8 cellular contexts compared by ENCODE assay signal in the genomic region with DNA sequence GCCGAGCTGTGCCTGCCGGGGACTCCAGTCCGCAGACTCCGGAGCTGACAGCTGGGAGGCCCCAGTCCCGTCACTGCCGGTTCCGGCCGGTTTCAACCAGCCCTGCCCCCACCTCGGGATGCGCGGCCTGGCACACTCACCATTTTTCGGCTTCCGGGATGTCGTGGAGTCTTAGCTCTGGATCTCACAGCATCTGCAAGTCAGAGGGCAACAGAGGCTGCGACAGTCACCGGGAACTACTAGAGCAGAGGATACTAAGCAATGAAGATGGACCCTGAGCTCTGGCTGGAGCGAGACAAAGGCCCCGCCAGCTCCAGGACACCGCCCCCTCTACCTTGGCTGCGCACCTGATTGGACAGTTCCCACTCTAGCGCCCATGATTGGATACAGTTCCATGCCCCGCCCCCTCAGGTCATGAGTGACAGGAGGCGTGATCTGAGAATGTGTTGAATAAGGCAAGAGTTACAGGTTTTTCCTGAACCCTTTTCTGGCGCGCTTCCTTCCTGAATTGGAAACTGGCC. TPM values are rescaled to one million over a fixed set of nuclear protein-coding genes. Genes with fewer than 3 reads are reported as not detected.
DNase-seq lines count a peak whose midpoint lies in the region; FAIRE-seq and TF ChIP-seq lines count a peak whose summit lies in the region.

ZNF682 (minus strand) TSS at position 303 of the 521 bp plus-strand sequence; CDS start at position 143, 160 bp downstream.

- peak; percentile 92 for DNase-seq in EH (ENCODE audit: low read depth)
- DNase-seq in H54 (ENCODE audit: insufficient read length, low spot score), result peak; percentile 79
- DNase-seq in NAMALWA (ENCODE audit: low spot score), result peak; percentile 98
- DNase-seq in T-helper 2 cell treated with Interferon-gamma antibody and Interleukin-4, amounts not matched to agents 5 μg/mL and 100 μg/mL, for 36 hours (ENCODE audit: low spot score), result peak; percentile 83
- peak; percentile 90 for DNase-seq in astrocyte of the cerebellum (ENCODE audit: low read depth)
- DNase-seq in hepatocyte (ENCODE audit: low spot score), result peak; percentile 98
- peak; percentile 96 for DNase-seq in putamen (ENCODE audit: low spot score)
- DNase-seq in uterus, result peak; percentile 94 to 96

- TF ChIP-seq CTCF in astrocyte of the cerebellum (IDR thresholded peaks at IDR 0.05; ENCODE audit: low read depth, low read length, missing control alignments) (no peak), hepatocyte (IDR thresholded peaks at IDR 0.05; ENCODE audit: poor library complexity) (no peak), uterus (IDR thresholded peaks at IDR 0.05) (no peak)

- H3K27me3 Mint-ChIP-seq in T-helper 2 cell treated with Interferon-gamma antibody and Interleukin-4, amounts not matched to agents 5 μg/mL and 100 μg/mL, for 36 hours (ENCODE audit: low read depth), result no peaks in the 10 kb centered on the region

- peaks cover 4% of the 10 kb centered on the region for H3K4me1 Mint-ChIP-seq in T-helper 2 cell treated with Interferon-gamma antibody and Interleukin-4, amounts not matched to agents 5 μg/mL and 100 μg/mL, for 36 hours (ENCODE audit: low read depth)

- in situ Hi-C loops in astrocyte of the cerebellum (cut with HindIII; ENCODE audit: low sequenced_read_pairs), result no loop called here

- peak within 1 kb of the TSS; percentile 78 for H3K4me2 ChIP-seq in hepatocyte

- peak; percentile 94 for FAIRE-seq in H54 (lab: Jason Lieb, UNC)

- H3K27ac ChIP-seq in hepatocyte, result peak within 1 kb of the TSS; percentile 85
- peak within 1 kb of the TSS; percentile 35 to 60 for H3K27ac ChIP-seq in uterus

- no peaks in the 10 kb centered on the region for H3K9me3 ChIP-seq in hepatocyte (ENCODE audit: low read depth)
- no peaks in the 10 kb centered on the region for H3K9me3 ChIP-seq in uterus

- H3K36me3 Mint-ChIP-seq in T-helper 2 cell treated with Interferon-gamma antibody and Interleukin-4, amounts not matched to agents 5 μg/mL and 100 μg/mL, for 36 hours (ENCODE audit: low read depth), result peaks cover 7% of the 10 kb centered on the region

- no peaks in the 10 kb centered on the region for H3K27me3 ChIP-seq in hepatocyte
- no peaks in the 10 kb centered on the region for H3K27me3 ChIP-seq in uterus

- H4K20me1 ChIP-seq in hepatocyte (ENCODE audit: insufficient read depth, poor library complexity, severe bottlenecking), result no peaks in the 10 kb centered on the region

- peaks cover 37% of the 10 kb centered on the region for H3K79me2 ChIP-seq in hepatocyte

- WGBS in hepatocyte (ENCODE audit: low lambda C conversion rate, missing lambda C conversion rate), result 2% methylated on average over 19 of the region's 25 CpGs

- no peaks in the 10 kb centered on the region for H3K36me3 ChIP-seq in hepatocyte (replicated peaks; ENCODE audit: insufficient read depth, low read depth)
- no peaks in the 10 kb centered on the region for H3K36me3 ChIP-seq in uterus

- TF ChIP-seq POLR2A in H54 (IDR thresholded peaks at IDR 0.05; ENCODE audit: low read depth, low read length) (no peak; the same call in 1 of the 2 replicates), uterus (IDR thresholded peaks at IDR 0.05) (peak in 1 of 2 donors; percentile 13)

- peak within 1 kb of the TSS; percentile 93 for H3K4me3 Mint-ChIP-seq in T-helper 2 cell treated with Interferon-gamma antibody and Interleukin-4, amounts not matched to agents 5 μg/mL and 100 μg/mL, for 36 hours

- H3K4me1 ChIP-seq in hepatocyte (ENCODE audit: insufficient read depth) (peaks cover 6% of the 10 kb centered on the region), uterus (no peaks in the 10 kb centered on the region)

- H2AFZ ChIP-seq in hepatocyte, result peak within 1 kb of the TSS; percentile 45

- H3K4me3 ChIP-seq in astrocyte of the cerebellum (ENCODE audit: low read depth, low read length) (peak within 1 kb of the TSS; percentile 88), hepatocyte (peak within 1 kb of the TSS; percentile 43), uterus (peak within 1 kb of the TSS; percentile 62)

- H3K9me3 Mint-ChIP-seq in T-helper 2 cell treated with Interferon-gamma antibody and Interleukin-4, amounts not matched to agents 5 μg/mL and 100 μg/mL, for 36 hours, result peaks cover 14% of the 10 kb centered on the region

- intact Hi-C loops in uterus (cut with DNase I; ENCODE audit: low total_unique reads), result no loop called here

- no peaks in the 10 kb centered on the region for H3K9me2 ChIP-seq in hepatocyte (replicated peaks; ENCODE audit: insufficient read depth)

- H3K27ac Mint-ChIP-seq in T-helper 2 cell treated with Interferon-gamma antibody and Interleukin-4, amounts not matched to agents 5 μg/mL and 100 μg/mL, for 36 hours, result peak within 1 kb of the TSS; percentile 92

RNA-seq across cellular contexts. Expression of gene ZNF682, which starts in this region (rescaled TPM):
- total RNA-seq in hepatocyte, result 4.9 and 14.4 TPM in 2 replicates
- 5.9 and 6.9 TPM in 2 replicates for polyA plus RNA-seq in hepatocyte
- 1 to 10 TPM; 1.3 to 6.8 (median 4.9) TPM for total RNA-seq in uterus

Comparison
In these comparisons a context has a peak if more than half of its experiments do, and no peak if none do; other contexts are left out.
1. Peak in every context shown above with its lines: DNase-seq, H3K4me3 ChIP-seq and H3K27ac ChIP-seq.